2 cellular contexts compared by ENCODE assay signal in the genomic region with DNA sequence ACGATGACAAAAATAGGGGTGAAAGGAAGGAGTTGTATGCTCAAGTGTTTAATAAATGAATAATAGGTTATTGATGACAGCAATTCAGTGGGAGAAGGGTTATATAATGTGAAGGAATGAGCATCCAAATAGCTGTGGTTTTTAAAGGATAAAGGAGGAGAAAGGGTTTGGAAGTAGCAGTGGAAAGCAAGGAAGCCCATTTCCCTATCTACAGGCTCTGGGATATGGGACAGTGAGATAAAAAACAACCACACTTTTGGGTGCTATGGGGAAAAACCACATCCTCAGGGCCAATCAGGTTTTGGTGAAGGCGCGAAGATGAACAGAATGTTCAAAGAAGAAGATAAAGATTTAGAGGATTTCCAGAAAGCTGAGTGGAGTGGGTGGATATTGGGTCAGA.
TF ChIP-seq lines count a peak whose summit lies in the region.

No MANE protein-coding gene starts in this region.

TF ChIP-seq in A549, 52 proteins besides CTCF, POLR2A, EP300 and RAD21:
- TF ChIP-seq ATOH8 (CRISPR knock-in tag; IDR thresholded peaks at IDR 0.05; ENCODE audit: low read depth), result no peak
- TF ChIP-seq, protein P1, sequence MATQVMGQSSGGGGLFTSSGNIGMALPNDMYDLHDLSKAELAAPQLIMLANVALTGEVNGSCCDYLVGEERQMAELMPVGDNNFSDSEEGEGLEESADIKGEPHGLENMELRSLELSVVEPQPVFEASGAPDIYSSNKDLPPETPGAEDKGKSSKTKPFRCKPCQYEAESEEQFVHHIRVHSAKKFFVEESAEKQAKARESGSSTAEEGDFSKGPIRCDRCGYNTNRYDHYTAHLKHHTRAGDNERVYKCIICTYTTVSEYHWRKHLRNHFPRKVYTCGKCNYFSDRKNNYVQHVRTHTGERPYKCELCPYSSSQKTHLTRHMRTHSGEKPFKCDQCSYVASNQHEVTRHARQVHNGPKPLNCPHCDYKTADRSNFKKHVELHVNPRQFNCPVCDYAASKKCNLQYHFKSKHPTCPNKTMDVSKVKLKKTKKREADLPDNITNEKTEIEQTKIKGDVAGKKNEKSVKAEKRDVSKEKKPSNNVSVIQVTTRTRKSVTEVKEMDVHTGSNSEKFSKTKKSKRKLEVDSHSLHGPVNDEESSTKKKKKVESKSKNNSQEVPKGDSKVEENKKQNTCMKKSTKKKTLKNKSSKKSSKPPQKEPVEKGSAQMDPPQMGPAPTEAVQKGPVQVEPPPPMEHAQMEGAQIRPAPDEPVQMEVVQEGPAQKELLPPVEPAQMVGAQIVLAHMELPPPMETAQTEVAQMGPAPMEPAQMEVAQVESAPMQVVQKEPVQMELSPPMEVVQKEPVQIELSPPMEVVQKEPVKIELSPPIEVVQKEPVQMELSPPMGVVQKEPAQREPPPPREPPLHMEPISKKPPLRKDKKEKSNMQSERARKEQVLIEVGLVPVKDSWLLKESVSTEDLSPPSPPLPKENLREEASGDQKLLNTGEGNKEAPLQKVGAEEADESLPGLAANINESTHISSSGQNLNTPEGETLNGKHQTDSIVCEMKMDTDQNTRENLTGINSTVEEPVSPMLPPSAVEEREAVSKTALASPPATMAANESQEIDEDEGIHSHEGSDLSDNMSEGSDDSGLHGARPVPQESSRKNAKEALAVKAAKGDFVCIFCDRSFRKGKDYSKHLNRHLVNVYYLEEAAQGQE (IDR thresholded peaks at IDR 0.05), result no peak
- TF ChIP-seq ZC3H11A (IDR thresholded peaks at IDR 0.05), result no peak
- TF ChIP-seq CBX2 (IDR thresholded peaks at IDR 0.05; ENCODE audit: borderline replicate concordance, low read depth), result no peak
- TF ChIP-seq, protein P2, sequence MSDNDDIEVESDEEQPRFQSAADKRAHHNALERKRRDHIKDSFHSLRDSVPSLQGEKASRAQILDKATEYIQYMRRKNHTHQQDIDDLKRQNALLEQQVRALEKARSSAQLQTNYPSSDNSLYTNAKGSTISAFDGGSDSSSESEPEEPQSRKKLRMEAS (IDR thresholded peaks at IDR 0.05), result no peak
- TF ChIP-seq RNF2 (IDR thresholded peaks at IDR 0.05; ENCODE audit: borderline replicate concordance, low read depth), result no peak
- TF ChIP-seq MAZ (IDR thresholded peaks at IDR 0.05; ENCODE audit: borderline replicate concordance, low read depth, low read length), result no peak
- TF ChIP-seq EHF (CRISPR knock-in tag; IDR thresholded peaks at IDR 0.05), result no peak
- TF ChIP-seq BHLHE40 (IDR thresholded peaks at IDR 0.05; ENCODE audit: low read depth, low read length), result no peak
- TF ChIP-seq, protein P3, sequence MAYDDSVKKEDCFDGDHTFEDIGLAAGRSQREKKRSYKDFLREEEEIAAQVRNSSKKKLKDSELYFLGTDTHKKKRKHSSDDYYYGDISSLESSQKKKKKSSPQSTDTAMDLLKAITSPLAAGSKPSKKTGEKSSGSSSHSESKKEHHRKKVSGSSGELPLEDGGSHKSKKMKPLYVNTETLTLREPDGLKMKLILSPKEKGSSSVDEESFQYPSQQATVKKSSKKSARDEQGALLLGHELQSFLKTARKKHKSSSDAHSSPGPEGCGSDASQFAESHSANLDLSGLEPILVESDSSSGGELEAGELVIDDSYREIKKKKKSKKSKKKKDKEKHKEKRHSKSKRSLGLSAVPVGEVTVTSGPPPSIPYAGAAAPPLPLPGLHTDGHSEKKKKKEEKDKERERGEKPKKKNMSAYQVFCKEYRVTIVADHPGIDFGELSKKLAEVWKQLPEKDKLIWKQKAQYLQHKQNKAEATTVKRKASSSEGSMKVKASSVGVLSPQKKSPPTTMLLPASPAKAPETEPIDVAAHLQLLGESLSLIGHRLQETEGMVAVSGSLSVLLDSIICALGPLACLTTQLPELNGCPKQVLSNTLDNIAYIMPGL (CRISPR knock-in tag; IDR thresholded peaks at IDR 0.05; ENCODE audit: borderline replicate concordance), result no peak
- no peak for TF ChIP-seq CHD4 (IDR thresholded peaks at IDR 0.05; ENCODE audit: borderline replicate concordance)
TF ChIP-seq in A549: peak in this region for 0.

TF ChIP-seq in IMR-90, 13 proteins besides CTCF, POLR2A, EP300 and RAD21:
- TF ChIP-seq USF2 (IDR thresholded peaks at IDR 0.05; ENCODE audit: low read depth, low read length) (no peak), CEBPB (IDR thresholded peaks at IDR 0.05; ENCODE audit: low read depth, low read length) (no peak), FOS (IDR thresholded peaks at IDR 0.05; ENCODE audit: low read depth, low read length) (no peak), SMC3 (IDR thresholded peaks at IDR 0.05; ENCODE audit: low read depth, low read length) (no peak), RCOR1 (IDR thresholded peaks at IDR 0.05; ENCODE audit: insufficient replicate concordance, low read length) (no peak), BHLHE40 (IDR thresholded peaks at IDR 0.05; ENCODE audit: low read depth, low read length) (no peak)
